Comparison of ENCODE assay signal across 7 cellular contexts in genomic region chr20:63699466-63700198, GRCh38. TPM values are rescaled to one million over a fixed set of nuclear protein-coding genes. Genes with fewer than 3 reads are reported as not detected.
A peak's percentile ranks its signal among the peaks of the same experiment; 100 is the strongest.
DNase-seq lines count a peak whose midpoint lies in the region; ATAC-seq and TF ChIP-seq lines count a peak whose summit lies in the region.

No MANE protein-coding gene starts in this region.

- TF ChIP-seq CTCF in suprapubic skin (IDR thresholded peaks at IDR 0.05) (no peak), testis (IDR thresholded peaks at IDR 0.05) (no peak)

- no peak for TF ChIP-seq POLR2A in suprapubic skin (IDR thresholded peaks at IDR 0.05)
- TF ChIP-seq POLR2A in testis (IDR thresholded peaks at IDR 0.05) = no peak

- 74% methylated on average over 24 of the region's 24 CpGs for WGBS in right cardiac atrium
- 67% methylated on average over 8 of the region's 24 CpGs for WGBS in suprapubic skin
- 71 to 85% methylated on average over 17 to 22 of the region's 24 CpGs for WGBS in testis, 2 donors

- intact Hi-C loops in right cardiac atrium (cut with DNase I) = no loop called here
- intact Hi-C loops in testis (cut with DNase I; ENCODE audit: low total_unique reads) = no loop called here

- ATAC-seq in right cardiac atrium (peak in 1 of 2 donors; percentile 0), GM21526 (IDR thresholded peaks at IDR 0.05; ENCODE audit: low FRiP score, unreplicated experiment) (no peak)

- no peak for TF ChIP-seq EP300 in suprapubic skin (IDR thresholded peaks at IDR 0.05)

- H3K4me1 ChIP-seq in right cardiac atrium (ENCODE audit: control insufficient read depth, insufficient read depth, low read length) (no peaks in the 10 kb centered on the region), suprapubic skin (peaks cover 55% of the 10 kb centered on the region), testis (peaks cover 19% of the 10 kb centered on the region)

- peak overlapping the region; percentile 35 for H3K4me3 Mint-ChIP-seq in activated naive CD8-positive, alpha-beta T cell

- no peaks in the 10 kb centered on the region for H3K36me3 Mint-ChIP-seq in activated naive CD8-positive, alpha-beta T cell

- no peak overlapping the region for H3K4me3 ChIP-seq in right cardiac atrium (ENCODE audit: low read length)
- H3K4me3 ChIP-seq in suprapubic skin = no peak overlapping the region
- H3K4me3 ChIP-seq in testis = no peak overlapping the region

- no peaks in the 10 kb centered on the region for H3K9me3 Mint-ChIP-seq in activated naive CD8-positive, alpha-beta T cell (ENCODE audit: low read depth)

- H3K4me1 Mint-ChIP-seq in activated naive CD8-positive, alpha-beta T cell (ENCODE audit: low read depth) = peaks cover 15% of the 10 kb centered on the region

- H3K27ac ChIP-seq in right cardiac atrium (ENCODE audit: low read length) = no peak overlapping the region
- H3K27ac ChIP-seq in suprapubic skin = peak overlapping the region; percentile 86
- H3K27ac ChIP-seq in testis = peak overlapping the region in 1 of 2 donors; percentile 25

- H3K9me3 ChIP-seq in right cardiac atrium (ENCODE audit: control insufficient read depth, low read length) (no peaks in the 10 kb centered on the region), suprapubic skin (no peaks in the 10 kb centered on the region), testis (no peaks in the 10 kb centered on the region)

- H3K36me3 ChIP-seq in suprapubic skin = peaks cover 17% of the 10 kb centered on the region
- H3K36me3 ChIP-seq in testis (ENCODE audit: low read depth, missing control alignments) = no peaks in the 10 kb centered on the region

- DNase-seq in HuH-7 (ENCODE audit: low spot score) (peak; percentile 20), right cardiac atrium (peak; percentile 33 to 60 (median 60)), suprapubic skin (ENCODE audit: low spot score in 2 of 2) (peak; percentile 75), testis (no peak), NCI-H2029 (lab: John Stamatoyannopoulos, UW) (no peak)

- no peaks in the 10 kb centered on the region for H3K27me3 Mint-ChIP-seq in activated naive CD8-positive, alpha-beta T cell

- H3K27me3 ChIP-seq in right cardiac atrium (ENCODE audit: control insufficient read depth, insufficient read depth) (no peaks in the 10 kb centered on the region), suprapubic skin (no peaks in the 10 kb centered on the region), testis (no peaks in the 10 kb centered on the region)

- peak overlapping the region; percentile 34 for H3K27ac Mint-ChIP-seq in activated naive CD8-positive, alpha-beta T cell

RNA-seq across cellular contexts. Expression of gene TNFRSF6B, which starts 3.2 kb away (rescaled TPM):
- 1 to 10 TPM in 2 of 4 donors, under 1 TPM in 1, not detected in 1; 0.23 to 1.4 (median 1.1) TPM for total RNA-seq in right cardiac atrium
- 2.7 TPM for polyA plus RNA-seq in right cardiac atrium
- total RNA-seq in suprapubic skin = 10 to 100 TPM in 2 of 4 donors, 1 to 10 TPM in 2; 2.1 to 16.1 (median 11.1) TPM
- 10 to 100 TPM; 26.2 to 30.5 TPM for total RNA-seq in testis
- 3.0 TPM for polyA plus RNA-seq in testis (ENCODE audit: insufficient read depth, low read depth, low replicate concordance)

RNA-seq across cellular contexts. Expression of gene ARFRP1, which starts 8.1 kb away (rescaled TPM):
- total RNA-seq in right cardiac atrium (10 to 100 TPM; 40.1 to 49.7 (median 44.3) TPM), suprapubic skin (10 to 100 TPM; 22.1 to 31.9 (median 27.6) TPM), testis (10 to 100 TPM; 55.4 to 55.6 TPM)
- polyA plus RNA-seq in right cardiac atrium (38.7 TPM), testis (ENCODE audit: insufficient read depth, low read depth, low replicate concordance) (37.8 TPM)

RNA-seq across cellular contexts. Expression of gene ZGPAT, which starts 8.2 kb away (rescaled TPM):
- total RNA-seq in right cardiac atrium (10 to 100 TPM; 14.5 to 19.6 (median 16.8) TPM), suprapubic skin (10 to 100 TPM; 21.7 to 25.8 (median 23.3) TPM), testis (10 to 100 TPM; 53.1 to 57.3 TPM)
- polyA plus RNA-seq in right cardiac atrium (29.5 TPM), testis (ENCODE audit: insufficient read depth, low read depth, low replicate concordance) (43.1 TPM)

RNA-seq across cellular contexts. Expression of gene LIME1, which starts 36.8 kb away (rescaled TPM):
- total RNA-seq in right cardiac atrium = 1 to 10 TPM; 2.1 to 2.9 (median 2.7) TPM
- 2.7 TPM for polyA plus RNA-seq in right cardiac atrium
- 10 to 100 TPM; 12.2 to 36.5 (median 16.9) TPM for total RNA-seq in suprapubic skin
- total RNA-seq in testis = 10 to 100 TPM; 41.4 to 47.4 TPM
- polyA plus RNA-seq in testis (ENCODE audit: insufficient read depth, low read depth, low replicate concordance) = 5.6 TPM

RNA-seq across cellular contexts. Expression of gene SLC2A4RG, which starts 39.9 kb away (rescaled TPM):
- total RNA-seq in right cardiac atrium (10 to 100 TPM; 42.7 to 69.1 (median 50.1) TPM), suprapubic skin (100 to 1,000 TPM in 3 of 4 donors, 10 to 100 TPM in 1; 96.9 to 118 (median 107) TPM), testis (100 to 1,000 TPM; 123 to 141 TPM)
- polyA plus RNA-seq in right cardiac atrium (39.2 TPM), testis (ENCODE audit: insufficient read depth, low read depth, low replicate concordance) (64.4 TPM)

Comparison
In these comparisons a context has a peak if more than half of its experiments do, and no peak if none do; other contexts are left out.
1. DNase-seq: peak in HuH-7 (single experiment), right cardiac atrium (3 of 3) and suprapubic skin (2 of 2); none in testis (single experiment) and NCI-H2029 (single experiment).